In genomic region chr3:5275529-5275928, GRCh38 we compare ENCODE assay signal across 25 cellular contexts.
DNase-seq lines count a peak whose midpoint lies in the region; ATAC-seq and TF ChIP-seq lines count a peak whose summit lies in the region.
"Had no signal": no experiment of that assay in that cellular context is flagged by ENCODE, and none has a peak within 500 bp of the region (broad histone marks: within the 10 kb centered on the region; RNA-seq: fewer than 3 reads in every experiment).

No MANE protein-coding gene starts in this region.

- H3K4me1 Mint-ChIP-seq in stimulated activated naive CD8-positive, alpha-beta T cell treated with anti-CD3 and anti-CD28 coated beads, Interleukin-15, amount 100 ng/mL, for 72 hours, result no peaks in the 10 kb centered on the region
- no peaks in the 10 kb centered on the region for H3K4me1 Mint-ChIP-seq in activated T-cell treated with anti-CD3 and anti-CD28 coated beads, Interleukin-2, amount 50 U/mL, for 24 hours (ENCODE audit: low read depth)
- H3K4me1 Mint-ChIP-seq: naive thymus-derived CD8-positive, alpha-beta T cell had no signal

- intact Hi-C loops in esophagus muscularis mucosa (cut with DNase I), result no loop called here

- no peaks in the 10 kb centered on the region for H3K4me1 ChIP-seq in esophagus muscularis mucosa
- H3K4me1 ChIP-seq: HAP-1, pancreas, right lobe of liver had no signal

- peaks cover 0 to 17% (median 11%) of the 10 kb centered on the region in 4 donors for H3K9me3 ChIP-seq in esophagus muscularis mucosa
- H3K9me3 ChIP-seq: HAP-1, pancreas, right lobe of liver had no signal

- no peak overlapping the region for H3K4me3 Mint-ChIP-seq in stimulated activated naive CD8-positive, alpha-beta T cell treated with anti-CD3 and anti-CD28 coated beads, Interleukin-15, amount 100 ng/mL, for 72 hours
- no peak overlapping the region for H3K4me3 Mint-ChIP-seq in activated T-cell treated with anti-CD3 and anti-CD28 coated beads, Interleukin-2, amount 50 U/mL, for 24 hours
- H3K4me3 Mint-ChIP-seq: CD8-positive, alpha-beta T cell; effector memory CD8-positive, alpha-beta T cell; naive thymus-derived CD8-positive, alpha-beta T cell had no signal

- H3K27me3 Mint-ChIP-seq in stimulated activated naive CD8-positive, alpha-beta T cell treated with anti-CD3 and anti-CD28 coated beads, Interleukin-15, amount 100 ng/mL, for 72 hours, result no peaks in the 10 kb centered on the region
- H3K27me3 Mint-ChIP-seq in activated T-cell treated with anti-CD3 and anti-CD28 coated beads, Interleukin-2, amount 50 U/mL, for 24 hours, result no peaks in the 10 kb centered on the region

- no peaks in the 10 kb centered on the region for H3K36me3 Mint-ChIP-seq in activated T-cell treated with anti-CD3 and anti-CD28 coated beads, Interleukin-2, amount 50 U/mL, for 24 hours (ENCODE audit: low read depth)
- H3K36me3 Mint-ChIP-seq: CD8-positive, alpha-beta T cell had no signal

- H3K9me3 Mint-ChIP-seq in stimulated activated naive CD8-positive, alpha-beta T cell treated with anti-CD3 and anti-CD28 coated beads, Interleukin-15, amount 100 ng/mL, for 72 hours, result peaks cover 0 to 9% of the 10 kb centered on the region in 2 donors
- H3K9me3 Mint-ChIP-seq in activated T-cell treated with anti-CD3 and anti-CD28 coated beads, Interleukin-2, amount 50 U/mL, for 24 hours, result peaks cover 6% of the 10 kb centered on the region
- H3K9me3 Mint-ChIP-seq: effector memory CD8-positive, alpha-beta T cell had no signal

- TF ChIP-seq CTCF in AG09319 (IDR thresholded peaks at IDR 0.05; ENCODE audit: low read depth, low read length) (no peak), esophagus muscularis mucosa (IDR thresholded peaks at IDR 0.05) (no peak)

- no peak for ATAC-seq in stimulated activated naive CD8-positive, alpha-beta T cell treated with anti-CD3 and anti-CD28 coated beads, Interleukin-15, amount 100 ng/mL, for 72 hours
- ATAC-seq: CD8-positive, alpha-beta T cell; effector memory CD8-positive, alpha-beta T cell; HepG2; naive thymus-derived CD8-positive, alpha-beta T cell; pancreas; right lobe of liver had no signal

- WGBS in esophagus muscularis mucosa, result 43% methylated on average over 2 of the region's 2 CpGs

- H3K27me3 ChIP-seq in esophagus muscularis mucosa, result no peaks in the 10 kb centered on the region
- H3K27me3 ChIP-seq: hepatocyte, pancreas, right lobe of liver had no signal

- H3K27ac Mint-ChIP-seq in stimulated activated naive CD8-positive, alpha-beta T cell treated with anti-CD3 and anti-CD28 coated beads, Interleukin-15, amount 100 ng/mL, for 72 hours, result no peak overlapping the region
- H3K27ac Mint-ChIP-seq in activated T-cell treated with anti-CD3 and anti-CD28 coated beads, Interleukin-2, amount 50 U/mL, for 24 hours, result no peak overlapping the region
- H3K27ac Mint-ChIP-seq: CD8-positive, alpha-beta T cell; effector memory CD8-positive, alpha-beta T cell; naive thymus-derived CD8-positive, alpha-beta T cell had no signal

- H3K4me3 ChIP-seq in esophagus muscularis mucosa, result no peak overlapping the region
- H3K4me3 ChIP-seq: HAP-1, hepatocyte, pancreas, right lobe of liver, SK-N-MC had no signal

- H3K36me3 ChIP-seq in esophagus muscularis mucosa, result no peaks in the 10 kb centered on the region
- H3K36me3 ChIP-seq: HAP-1, pancreas, right lobe of liver, WERI-Rb-1 had no signal

- DNase-seq in AG09319 (ENCODE audit: extremely low read depth, low read depth), result peak; percentile 28
- peak; percentile 43 for DNase-seq in H4 (ENCODE audit: low spot score)
- peak; percentile 53 for DNase-seq in esophagus muscularis mucosa (ENCODE audit: extremely low spot score)
- DNase-seq in myocyte (ENCODE audit: low read depth), result peak; percentile 39
- DNase-seq in stimulated activated naive CD8-positive, alpha-beta T cell treated with anti-CD3 and anti-CD28 coated beads, Interleukin-15, amount 100 ng/mL, for 72 hours, result no peak
- no peak for DNase-seq in activated T-cell treated with anti-CD3 and anti-CD28 coated beads, Interleukin-2, amount 50 U/mL, for 24 hours
- no peak for DNase-seq in GM19240 (ENCODE audit: insufficient read length, low spot score)
- DNase-seq in NCI-H146 (lab: John Stamatoyannopoulos, UW), result no peak
- DNase-seq: ACHN; activated effector memory CD4-positive, alpha-beta T cell treated with anti-CD3 and anti-CD28 coated beads, Interleukin-2, amount 50 U/mL, for 16 hours; amygdala; CD8-positive, alpha-beta T cell; effector memory CD8-positive, alpha-beta T cell; naive thymus-derived CD8-positive, alpha-beta T cell; NCI-H1417; NCI-H2107; NCI-H524; pancreas; right lobe of liver; T-helper 2 cell had no signal

- no peak for TF ChIP-seq EP300 in esophagus muscularis mucosa (IDR thresholded peaks at IDR 0.05)

- no peak for TF ChIP-seq POLR2A in esophagus muscularis mucosa (IDR thresholded peaks at IDR 0.05; ENCODE audit: low read depth)

- no peak overlapping the region for H3K27ac ChIP-seq in esophagus muscularis mucosa (replicated peaks in 1 of 4)
- H3K27ac ChIP-seq: hepatocyte, pancreas, right lobe of liver, SK-N-MC, WERI-Rb-1 had no signal

Comparison
In these comparisons a context has a peak if more than half of its experiments do, and no peak if none do; other contexts are left out.
1. DNase-seq: peak in AG09319 (single experiment), H4 (single experiment), esophagus muscularis mucosa (single experiment) and myocyte (single experiment); none in stimulated activated naive CD8-positive, alpha-beta T cell treated with anti-CD3 and anti-CD28 coated beads, Interleukin-15, amount 100 ng/mL, for 72 hours (0 of 2), activated T-cell treated with anti-CD3 and anti-CD28 coated beads, Interleukin-2, amount 50 U/mL, for 24 hours (single experiment), GM19240 (single experiment) and NCI-H146 (single experiment).